ENCODE assay signal across 2 cellular contexts in genomic region chr11:44759743-44760476, GRCh38.
TF ChIP-seq lines count a peak whose summit lies in the region.

No MANE protein-coding gene starts in this region.

TF ChIP-seq in HCT116, 20 proteins besides CTCF, POLR2A, EP300 and RAD21:
- TF ChIP-seq EGR1 (IDR thresholded peaks at IDR 0.05; ENCODE audit: low read depth) (no peak), EZH2 (IDR thresholded peaks at IDR 0.05) (no peak), CBX3 (IDR thresholded peaks at IDR 0.05; ENCODE audit: low read depth) (no peak), FOSL1 (IDR thresholded peaks at IDR 0.05; ENCODE audit: low read depth) (no peak)
TF ChIP-seq in HCT116: peak in this region for 0.

TF ChIP-seq in H1, 55 proteins besides CTCF, POLR2A, EP300 and RAD21:
- no peak for TF ChIP-seq JUND (IDR thresholded peaks at IDR 0.05; ENCODE audit: low read length)
- no peak for TF ChIP-seq RNF2 (IDR thresholded peaks at IDR 0.05; ENCODE audit: borderline replicate concordance, low read depth, low read length, missing control alignments, poor library complexity, severe bottlenecking)
- TF ChIP-seq, protein P1, sequence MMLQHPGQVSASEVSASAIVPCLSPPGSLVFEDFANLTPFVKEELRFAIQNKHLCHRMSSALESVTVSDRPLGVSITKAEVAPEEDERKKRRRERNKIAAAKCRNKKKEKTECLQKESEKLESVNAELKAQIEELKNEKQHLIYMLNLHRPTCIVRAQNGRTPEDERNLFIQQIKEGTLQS (IDR thresholded peaks at IDR 0.05; ENCODE audit: insufficient read depth, low read depth, low read length), result no peak
- TF ChIP-seq CHD1 (IDR thresholded peaks at IDR 0.05; ENCODE audit: low read depth, low read length), result no peak
- no peak for TF ChIP-seq HDAC2 (IDR thresholded peaks at IDR 0.05; ENCODE audit: borderline replicate concordance in 1 of 2, low read depth in 2 of 2, low read length in 2 of 2)
- TF ChIP-seq RXRA (IDR thresholded peaks at IDR 0.05; ENCODE audit: insufficient read depth, low read depth, low read length), result no peak
